Comparison of ENCODE assay signal across 16 cellular contexts in genomic region chrX:47201545-47201944, GRCh38. TPM values are rescaled to one million over a fixed set of nuclear protein-coding genes. Genes with fewer than 3 reads are reported as not detected.
DNase-seq lines count a peak whose midpoint lies in the region; ATAC-seq and TF ChIP-seq lines count a peak whose summit lies in the region.
"Had no signal": no experiment of that assay in that cellular context is flagged by ENCODE, and none has a peak within 500 bp of the region (broad histone marks: within the 10 kb centered on the region; RNA-seq: fewer than 3 reads in every experiment).

No MANE protein-coding gene starts in this region.

- H3K36me3 Mint-ChIP-seq in activated naive CD8-positive, alpha-beta T cell treated with anti-CD3 and anti-CD28 coated beads for 36 hours: peaks cover 18% of the 10 kb centered on the region
- peaks cover 35% of the 10 kb centered on the region for H3K36me3 Mint-ChIP-seq in activated naive CD8-positive, alpha-beta T cell treated with anti-CD3 and anti-CD28 coated beads, Interleukin-2, amount 50 U/mL, for 24 hours (ENCODE audit: low read depth)
- peaks cover 71% of the 10 kb centered on the region for H3K36me3 Mint-ChIP-seq in effector memory CD8-positive, alpha-beta T cell (ENCODE audit: insufficient read depth)
- H3K36me3 Mint-ChIP-seq in activated naive CD4-positive, alpha-beta T cell treated with anti-CD3 and anti-CD28 coated beads, Interleukin-2, amount 10 ng/mL, durations not matched to agents 7 days and 5 days: peaks cover 48% of the 10 kb centered on the region

- no peaks in the 10 kb centered on the region for H3K27me3 ChIP-seq in osteoblast (ENCODE audit: insufficient read depth, low read length)
- H3K27me3 ChIP-seq in thyroid gland: no peaks in the 10 kb centered on the region
- H3K27me3 ChIP-seq: BLaER1 had no signal

- TF ChIP-seq CTCF in osteoblast (IDR thresholded peaks at IDR 0.05; ENCODE audit: extremely low read depth, low read depth, low read length): no peak
- TF ChIP-seq CTCF in thyroid gland (IDR thresholded peaks at IDR 0.05): no peak

- H3K27ac Mint-ChIP-seq in activated naive CD8-positive, alpha-beta T cell treated with anti-CD3 and anti-CD28 coated beads for 36 hours: peak overlapping the region; percentile 31
- no peak overlapping the region for H3K27ac Mint-ChIP-seq in activated naive CD8-positive, alpha-beta T cell treated with anti-CD3 and anti-CD28 coated beads, Interleukin-2, amount 50 U/mL, for 24 hours
- peak overlapping the region; percentile 32 to 49 for H3K27ac Mint-ChIP-seq in effector memory CD8-positive, alpha-beta T cell
- H3K27ac Mint-ChIP-seq in activated naive CD4-positive, alpha-beta T cell treated with anti-CD3 and anti-CD28 coated beads, Interleukin-2, amount 10 ng/mL, durations not matched to agents 7 days and 5 days: no peak overlapping the region

- H3K4me1 Mint-ChIP-seq in activated naive CD8-positive, alpha-beta T cell treated with anti-CD3 and anti-CD28 coated beads for 36 hours: peaks cover 10% of the 10 kb centered on the region
- peaks cover 14% of the 10 kb centered on the region for H3K4me1 Mint-ChIP-seq in activated naive CD8-positive, alpha-beta T cell treated with anti-CD3 and anti-CD28 coated beads, Interleukin-2, amount 50 U/mL, for 24 hours
- peaks cover 7 to 10% of the 10 kb centered on the region in 2 donors for H3K4me1 Mint-ChIP-seq in effector memory CD8-positive, alpha-beta T cell (ENCODE audit: low read depth in 2 of 2)
- H3K4me1 Mint-ChIP-seq in activated naive CD4-positive, alpha-beta T cell treated with anti-CD3 and anti-CD28 coated beads, Interleukin-2, amount 10 ng/mL, durations not matched to agents 7 days and 5 days: peaks cover 16% of the 10 kb centered on the region

- ATAC-seq in activated naive CD8-positive, alpha-beta T cell treated with anti-CD3 and anti-CD28 coated beads, Interleukin-2, amount 50 U/mL, for 24 hours: no peak
- no peak for ATAC-seq in effector memory CD8-positive, alpha-beta T cell (replicated peaks)
- ATAC-seq: GM12878 had no signal

- peaks cover 50% of the 10 kb centered on the region for H3K79me2 ChIP-seq in osteoblast (ENCODE audit: insufficient read depth, low read length)

- H3K4me1 ChIP-seq in osteoblast (ENCODE audit: insufficient read depth, low read length) (peaks cover 18% of the 10 kb centered on the region), thyroid gland (peaks cover 10 to 27% of the 10 kb centered on the region in 2 donors)

- H2AFZ ChIP-seq in osteoblast (ENCODE audit: low read length): no peak overlapping the region

- no peak overlapping the region for H3K4me2 ChIP-seq in osteoblast (ENCODE audit: insufficient read depth, low read length)
- H3K4me2 ChIP-seq: BLaER1 had no signal

- intact Hi-C loops in thyroid gland (cut with DNase I): no loop called here

- H3K27ac ChIP-seq in osteoblast (ENCODE audit: low read depth, low read length) (no peak overlapping the region), thyroid gland (peak overlapping the region in 2 of 3 donors; percentile 41)
- H3K27ac ChIP-seq: 22Rv1, BLaER1 had no signal

- no peak overlapping the region for H3K4me3 ChIP-seq in osteoblast (ENCODE audit: insufficient read depth, low read length)
- H3K4me3 ChIP-seq in thyroid gland (replicated peaks in 1 of 3): no peak overlapping the region
- H3K4me3 ChIP-seq: BLaER1, GM12878, HAP-1 had no signal

- H3K9me3 ChIP-seq in osteoblast (ENCODE audit: low read depth, low read length) (no peaks in the 10 kb centered on the region), thyroid gland (no peaks in the 10 kb centered on the region)
- H3K9me3 ChIP-seq: BLaER1, HAP-1 had no signal

- no peak overlapping the region for H3K4me3 Mint-ChIP-seq in activated naive CD8-positive, alpha-beta T cell treated with anti-CD3 and anti-CD28 coated beads for 36 hours
- H3K4me3 Mint-ChIP-seq in activated naive CD8-positive, alpha-beta T cell treated with anti-CD3 and anti-CD28 coated beads, Interleukin-2, amount 50 U/mL, for 24 hours: no peak overlapping the region
- no peak overlapping the region for H3K4me3 Mint-ChIP-seq in effector memory CD8-positive, alpha-beta T cell
- H3K4me3 Mint-ChIP-seq in activated naive CD4-positive, alpha-beta T cell treated with anti-CD3 and anti-CD28 coated beads, Interleukin-2, amount 10 ng/mL, durations not matched to agents 7 days and 5 days: no peak overlapping the region

- DNase-seq in activated naive CD8-positive, alpha-beta T cell treated with anti-CD3 and anti-CD28 coated beads for 36 hours: no peak
- DNase-seq in activated naive CD8-positive, alpha-beta T cell treated with anti-CD3 and anti-CD28 coated beads, Interleukin-2, amount 50 U/mL, for 24 hours: no peak
- no peak for DNase-seq in effector memory CD8-positive, alpha-beta T cell
- DNase-seq in osteoblast (ENCODE audit: insufficient read length, low spot score, missing footprints) (peak; percentile 9), thyroid gland (no peak), SKM-1 (lab: John Stamatoyannopoulos, UW; ENCODE audit: unreplicated experiment) (no peak)
- DNase-seq in activated naive CD4-positive, alpha-beta T cell treated with anti-CD3 and anti-CD28 coated beads, Interleukin-2, amount 10 ng/mL, durations not matched to agents 7 days and 5 days: no peak
- no peak for DNase-seq in activated naive CD4-positive, alpha-beta T cell treated with anti-CD3 and anti-CD28 coated beads, Interleukin-2, amount 50 U/mL, for 16 hours
- DNase-seq: IMR-90, Kasumi-1, NCI-H1417 treated with DMSO at 0.1 percent for 48 hours, NCI-H345 had no signal

- TF ChIP-seq POLR2A in thyroid gland (IDR thresholded peaks at IDR 0.05): no peak

- peaks cover 83% of the 10 kb centered on the region for H4K20me1 ChIP-seq in osteoblast (ENCODE audit: insufficient read depth, low read length)

- no peaks in the 10 kb centered on the region for H3K27me3 Mint-ChIP-seq in activated naive CD8-positive, alpha-beta T cell treated with anti-CD3 and anti-CD28 coated beads for 36 hours
- no peaks in the 10 kb centered on the region for H3K27me3 Mint-ChIP-seq in activated naive CD8-positive, alpha-beta T cell treated with anti-CD3 and anti-CD28 coated beads, Interleukin-2, amount 50 U/mL, for 24 hours
- no peaks in the 10 kb centered on the region for H3K27me3 Mint-ChIP-seq in effector memory CD8-positive, alpha-beta T cell
- no peaks in the 10 kb centered on the region for H3K27me3 Mint-ChIP-seq in activated naive CD4-positive, alpha-beta T cell treated with anti-CD3 and anti-CD28 coated beads, Interleukin-2, amount 10 ng/mL, durations not matched to agents 7 days and 5 days

- H3K9me3 Mint-ChIP-seq in activated naive CD8-positive, alpha-beta T cell treated with anti-CD3 and anti-CD28 coated beads for 36 hours: no peaks in the 10 kb centered on the region
- no peaks in the 10 kb centered on the region for H3K9me3 Mint-ChIP-seq in activated naive CD8-positive, alpha-beta T cell treated with anti-CD3 and anti-CD28 coated beads, Interleukin-2, amount 50 U/mL, for 24 hours
- H3K9me3 Mint-ChIP-seq in effector memory CD8-positive, alpha-beta T cell: no peaks in the 10 kb centered on the region
- no peaks in the 10 kb centered on the region for H3K9me3 Mint-ChIP-seq in activated naive CD4-positive, alpha-beta T cell treated with anti-CD3 and anti-CD28 coated beads, Interleukin-2, amount 10 ng/mL, durations not matched to agents 7 days and 5 days

- WGBS in thyroid gland, 2 donors: 81 to 100% methylated on average over 3 to 4 of the region's 5 CpGs

- H3K36me3 ChIP-seq in osteoblast (ENCODE audit: insufficient read depth, low read length): peaks cover 84% of the 10 kb centered on the region
- peaks cover 64 to 80% of the 10 kb centered on the region in 2 donors for H3K36me3 ChIP-seq in thyroid gland

- CTCF ChIA-PET in activated naive CD4-positive, alpha-beta T cell treated with anti-CD3 and anti-CD28 coated beads, Interleukin-2, amount 10 ng/mL, durations not matched to agents 7 days and 5 days (lab: Charles Lee): no interaction called here

RNA-seq across cellular contexts. Expression of gene UBA1, which starts 7.9 kb away (rescaled TPM):
- 100 to 1,000 TPM; 219 to 227 TPM for total RNA-seq in activated naive CD8-positive, alpha-beta T cell treated with anti-CD3 and anti-CD28 coated beads for 36 hours
- total RNA-seq in osteoblast: 142 and 150 TPM in 2 replicates
- total RNA-seq in thyroid gland: 100 to 1,000 TPM; 159 to 293 (median 201) TPM

RNA-seq across cellular contexts. Expression of gene CDK16, which starts 16.9 kb away (rescaled TPM):
- total RNA-seq in activated naive CD8-positive, alpha-beta T cell treated with anti-CD3 and anti-CD28 coated beads for 36 hours: 10 to 100 TPM; 49.9 to 51.3 TPM
- total RNA-seq in osteoblast: 61.2 and 65.4 TPM in 2 replicates
- 100 to 1,000 TPM in 2 of 4 donors, 10 to 100 TPM in 2; 76.6 to 111 (median 93.7) TPM for total RNA-seq in thyroid gland

RNA-seq across cellular contexts. Expression of gene USP11, which starts 31.3 kb away (rescaled TPM):
- total RNA-seq in activated naive CD8-positive, alpha-beta T cell treated with anti-CD3 and anti-CD28 coated beads for 36 hours: 10 to 100 TPM; 45.3 to 49.5 TPM
- total RNA-seq in osteoblast: 28.2 and 31.8 TPM in 2 replicates
- total RNA-seq in thyroid gland: 100 to 1,000 TPM in 1 of 4 donors, 10 to 100 TPM in 3; 61.9 to 128 (median 86.8) TPM

RNA-seq across cellular contexts. Expression of gene RBM10, which starts 56.5 kb away (rescaled TPM):
- total RNA-seq in activated naive CD8-positive, alpha-beta T cell treated with anti-CD3 and anti-CD28 coated beads for 36 hours: 10 to 100 TPM; 67.2 to 69.0 TPM
- total RNA-seq in osteoblast (29.2 and 32.9 TPM in 2 replicates), thyroid gland (10 to 100 TPM; 26.5 to 43.0 (median 35.2) TPM)

RNA-seq across cellular contexts. Expression of gene NDUFB11, which starts 57.0 kb away (rescaled TPM):
- 10 to 100 TPM; 79.6 to 84.2 TPM for total RNA-seq in activated naive CD8-positive, alpha-beta T cell treated with anti-CD3 and anti-CD28 coated beads for 36 hours
- 43.1 and 45.4 TPM in 2 replicates for total RNA-seq in osteoblast
- 100 to 1,000 TPM in 3 of 4 donors, 10 to 100 TPM in 1; 68.5 to 179 (median 107) TPM for total RNA-seq in thyroid gland

Comparison
In these comparisons a context has a peak if more than half of its experiments do, and no peak if none do; other contexts are left out.
1. H3K27ac Mint-ChIP-seq: peak in activated naive CD8-positive, alpha-beta T cell treated with anti-CD3 and anti-CD28 coated beads for 36 hours (single experiment) and effector memory CD8-positive, alpha-beta T cell (2 of 2); none in activated naive CD8-positive, alpha-beta T cell treated with anti-CD3 and anti-CD28 coated beads, Interleukin-2, amount 50 U/mL, for 24 hours (single experiment) and activated naive CD4-positive, alpha-beta T cell treated with anti-CD3 and anti-CD28 coated beads, Interleukin-2, amount 10 ng/mL, durations not matched to agents 7 days and 5 days (single experiment).